ENCODE assay signal across 8 cellular contexts in genomic region chr16:10949424-10949970, GRCh38. TPM values are rescaled to one million over a fixed set of nuclear protein-coding genes. Genes with fewer than 3 reads are reported as not detected.
A peak's percentile ranks its signal among the peaks of the same experiment; 100 is the strongest.
DNase-seq lines count a peak whose midpoint lies in the region; ATAC-seq, FAIRE-seq and TF ChIP-seq lines count a peak whose summit lies in the region.

No MANE protein-coding gene starts in this region.

- POLR2A ChIA-PET in activated CD4-positive, alpha-beta T cell treated with anti-CD3 and anti-CD28 coated beads, Interleukin-2, amount 10 ng/mL, durations not matched to agents 7 days and 5 days (lab: Charles Lee): no interaction called here

- peak overlapping the region; percentile 1 for H3K4me3 ChIP-seq in Jurkat, Clone E6-1 (ENCODE audit: low read length)

- no peak; the same call in 1 of the 2 replicates for TF ChIP-seq POLR2A in GM12892 (IDR thresholded peaks at IDR 0.05; ENCODE audit: low read depth, low read length)

- ATAC-seq in GM21737 (IDR thresholded peaks at IDR 0.05; ENCODE audit: unreplicated experiment) (peak; percentile 70), Right ventricle myocardium superior (ENCODE audit: poor library complexity) (no peak)

- peaks cover 2% of the 10 kb centered on the region for H3K36me3 Mint-ChIP-seq in activated CD4-positive, alpha-beta T cell treated with anti-CD3 and anti-CD28 coated beads, Interleukin-2, amount 10 ng/mL, durations not matched to agents 7 days and 5 days (ENCODE audit: low read depth)

- H3K27ac Mint-ChIP-seq in activated CD4-positive, alpha-beta T cell treated with anti-CD3 and anti-CD28 coated beads, Interleukin-2, amount 10 ng/mL, durations not matched to agents 7 days and 5 days: peak overlapping the region; percentile 83

- H3K27me3 Mint-ChIP-seq in activated CD4-positive, alpha-beta T cell treated with anti-CD3 and anti-CD28 coated beads, Interleukin-2, amount 10 ng/mL, durations not matched to agents 7 days and 5 days: no peaks in the 10 kb centered on the region

- no peaks in the 10 kb centered on the region for H3K9me3 Mint-ChIP-seq in activated CD4-positive, alpha-beta T cell treated with anti-CD3 and anti-CD28 coated beads, Interleukin-2, amount 10 ng/mL, durations not matched to agents 7 days and 5 days

- intact Hi-C loops in Right ventricle myocardium superior (cut with DNase I): no loop called here
- intact Hi-C loops in cardiac septum (cut with DNase I): no loop called here

- H3K4me1 Mint-ChIP-seq in activated CD4-positive, alpha-beta T cell treated with anti-CD3 and anti-CD28 coated beads, Interleukin-2, amount 10 ng/mL, durations not matched to agents 7 days and 5 days: peaks cover 68% of the 10 kb centered on the region

- no peak for DNase-seq in GM12892 (ENCODE audit: insufficient read length)
- DNase-seq in Jurkat, Clone E6-1 (ENCODE audit: low read depth, low spot score): peak; percentile 84
- DNase-seq in activated CD4-positive, alpha-beta T cell treated with anti-CD3 and anti-CD28 coated beads, Interleukin-2, amount 10 ng/mL, durations not matched to agents 7 days and 5 days: peak; percentile 79
- peak; percentile 65 for DNase-seq in kidney tubule cell (ENCODE audit: low spot score)
- DNase-seq in HTR-8/SVneo (ENCODE audit: insufficient read length, low spot score): no peak
- no peak for DNase-seq in Right ventricle myocardium superior
- DNase-seq in cardiac septum (ENCODE audit: low spot score): no peak

- FAIRE-seq in GM12892 (lab: Jason Lieb, UNC) (peak; percentile 87), HTR-8/SVneo (lab: Jason Lieb, UNC) (no peak)

- H3K4me3 Mint-ChIP-seq in activated CD4-positive, alpha-beta T cell treated with anti-CD3 and anti-CD28 coated beads, Interleukin-2, amount 10 ng/mL, durations not matched to agents 7 days and 5 days: no peak overlapping the region

- CTCF ChIA-PET in activated CD4-positive, alpha-beta T cell treated with anti-CD3 and anti-CD28 coated beads, Interleukin-2, amount 10 ng/mL, durations not matched to agents 7 days and 5 days (lab: Charles Lee): interaction anchor here (0.6 to 3.8 kb wide), 10 partner anchors 13 to 1145 kb away, joined by 3 to 29 read pairs (median 4); partner anchors contain the start of genes SOCS1 and ZC3H7A

RNA-seq across cellular contexts. Expression of gene CLEC16A, which starts 5.1 kb away (rescaled TPM):
- polyA plus RNA-seq in GM12892 (2012; ENCODE audit: missing spikeins): 15.4 TPM
- 10.0 TPM for polyA plus RNA-seq in Jurkat, Clone E6-1 (2012; ENCODE audit: insufficient read depth, insufficient read length)
- 10 to 100 TPM; 30.9 to 35.1 TPM for total RNA-seq in activated CD4-positive, alpha-beta T cell treated with anti-CD3 and anti-CD28 coated beads, Interleukin-2, amount 10 ng/mL, durations not matched to agents 7 days and 5 days
- total RNA-seq in Right ventricle myocardium superior (20.9 TPM), cardiac septum (28.4 TPM)

RNA-seq across cellular contexts. Expression of gene DEXI, which starts 7.2 kb away (rescaled TPM):
- 8.4 TPM for polyA plus RNA-seq in GM12892 (2012; ENCODE audit: missing spikeins)
- 53.9 TPM for polyA plus RNA-seq in Jurkat, Clone E6-1 (2012; ENCODE audit: insufficient read depth, insufficient read length)
- 10 to 100 TPM; 29.2 to 36.9 TPM for total RNA-seq in activated CD4-positive, alpha-beta T cell treated with anti-CD3 and anti-CD28 coated beads, Interleukin-2, amount 10 ng/mL, durations not matched to agents 7 days and 5 days
- total RNA-seq in Right ventricle myocardium superior: 112 TPM
- 68.1 TPM for total RNA-seq in cardiac septum

Comparison
In these comparisons a context has a peak if more than half of its experiments do, and no peak if none do; other contexts are left out.
1. DNase-seq: peak in Jurkat, Clone E6-1 (single experiment), activated CD4-positive, alpha-beta T cell treated with anti-CD3 and anti-CD28 coated beads, Interleukin-2, amount 10 ng/mL, durations not matched to agents 7 days and 5 days (single experiment) and kidney tubule cell (single experiment); none in GM12892 (single experiment), HTR-8/SVneo (single experiment), Right ventricle myocardium superior (single experiment) and cardiac septum (single experiment).